ENCODE assay signal across 13 cellular contexts in genomic region chr13:30253830-30254229, GRCh38.
"Had no signal": no experiment of that assay in that cellular context is flagged by ENCODE, and none has a peak within 500 bp of the region (broad histone marks: within the 10 kb centered on the region; RNA-seq: fewer than 3 reads in every experiment).

No MANE protein-coding gene starts in this region.

- H3K27me3 Mint-ChIP-seq: naive thymus-derived CD8-positive, alpha-beta T cell had no signal

- H3K27ac ChIP-seq: coronary artery, heart left ventricle, neutrophil, uterus had no signal

- H3K4me1 ChIP-seq: uterus had no signal

- H3K9me3 ChIP-seq: neutrophil, uterus had no signal

- H3K36me3 ChIP-seq: neutrophil, uterus had no signal

- ATAC-seq: heart left ventricle; mucosa of descending colon; naive thymus-derived CD8-positive, alpha-beta T cell had no signal

- DNase-seq: activated CD4-positive, CD25-positive, alpha-beta regulatory T cell; caudate nucleus; effector CD4-positive, alpha-beta T cell; foreskin melanocyte; heart left ventricle; mammary epithelial cell; mucosa of descending colon; naive thymus-derived CD8-positive, alpha-beta T cell; retina; stimulated activated CD4-positive, alpha-beta T cell treated with anti-CD3 and anti-CD28 coated beads, Interleukin-4, amount 100 ng/mL, for 24 hours; uterus had no signal

- H3K27me3 ChIP-seq: heart left ventricle, neutrophil, uterus had no signal

- H3K4me3 ChIP-seq: coronary artery, heart left ventricle, mucosa of descending colon, uterus had no signal
